In the genomic region with DNA sequence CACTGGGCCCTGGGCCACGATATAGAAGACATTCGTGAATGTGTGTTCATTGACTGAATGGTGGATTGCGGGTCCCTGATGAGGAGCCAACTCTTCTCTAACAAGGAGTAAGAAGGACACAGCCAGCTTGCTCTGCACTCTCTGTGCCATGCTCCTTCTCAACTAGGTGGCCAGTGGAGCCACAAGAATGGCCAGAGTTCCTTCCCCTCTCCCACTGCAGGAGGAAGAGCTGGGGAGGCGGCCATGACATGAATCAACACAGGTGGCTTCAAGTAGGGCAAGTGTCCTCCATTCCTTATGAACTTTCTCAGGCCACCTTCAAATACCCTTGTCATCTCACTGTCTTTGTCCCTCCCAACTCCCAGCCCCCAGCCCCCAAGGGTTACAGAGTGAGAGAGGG, we compare ENCODE assay signal across 8 cellular contexts.
"Had no signal": no experiment of that assay in that cellular context is flagged by ENCODE, and none has a peak within 500 bp of the region (broad histone marks: within the 10 kb centered on the region; RNA-seq: fewer than 3 reads in every experiment).

No MANE protein-coding gene starts in this region.

- DNase-seq: GDM1, GF-D8 had no signal

- ATAC-seq: GM12878 had no signal

- H3K4me3 ChIP-seq: GM12878 had no signal

- FAIRE-seq: G401.6, GM12878, GM12891, GM12892, GM18507, GM19239 had no signal
